ENCODE assay signal across 36 cellular contexts in the genomic region with DNA sequence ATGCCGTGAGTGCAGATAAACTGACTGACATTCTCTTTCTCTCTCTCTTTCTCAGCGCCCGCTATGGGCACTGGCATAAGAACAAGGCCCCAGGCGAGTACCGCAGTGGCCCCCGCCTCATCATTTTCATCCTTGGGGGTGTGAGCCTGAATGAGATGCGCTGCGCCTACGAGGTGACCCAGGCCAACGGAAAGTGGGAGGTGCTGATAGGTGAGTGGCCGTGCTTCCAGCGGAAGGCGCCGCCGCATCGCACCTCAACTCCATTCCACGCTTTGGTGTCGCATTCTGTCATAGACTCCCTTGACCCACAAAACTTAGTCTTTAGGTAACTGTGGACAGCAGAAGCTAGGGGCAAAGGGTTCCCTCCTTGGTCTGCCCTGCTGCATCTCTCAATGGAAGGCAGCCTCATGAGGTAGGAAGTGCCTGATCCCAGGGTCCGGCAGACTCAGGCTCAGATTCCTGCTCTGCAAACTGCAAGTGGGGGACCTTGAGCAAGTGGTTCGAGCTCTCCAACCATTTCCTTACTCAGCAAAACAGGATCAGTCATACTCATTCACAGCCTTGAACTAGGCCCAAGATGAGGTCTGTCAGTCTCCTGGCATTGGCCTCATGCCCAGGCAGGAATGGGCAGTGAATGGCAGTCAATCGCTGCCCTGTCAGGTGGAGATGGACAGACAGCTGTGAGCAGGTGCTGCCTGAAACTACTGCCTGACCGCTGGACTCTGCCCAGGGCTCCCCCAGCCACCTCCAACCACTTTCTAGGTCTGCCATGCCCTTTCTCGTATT. TPM values are rescaled to one million over a fixed set of nuclear protein-coding genes. Genes with fewer than 3 reads are reported as not detected.
DNase-seq lines count a peak whose midpoint lies in the region; ATAC-seq and TF ChIP-seq lines count a peak whose summit lies in the region.
"Had no signal": no experiment of that assay in that cellular context is flagged by ENCODE, and none has a peak within 500 bp of the region (broad histone marks: within the 10 kb centered on the region; RNA-seq: fewer than 3 reads in every experiment).

No MANE protein-coding gene starts in this region.

- H3K27ac ChIP-seq in right cardiac atrium (ENCODE audit: low read length) (no peak overlapping the region), angular gyrus (ENCODE audit: low read depth, low read length) (peak overlapping the region; percentile 84), thyroid gland (no peak overlapping the region), prostate gland (no peak overlapping the region)
- H3K27ac ChIP-seq: esophagus squamous epithelium, heart right ventricle, lower lobe of right lung, thoracic aorta had no signal

- H3K4me1 Mint-ChIP-seq in activated CD8-positive, alpha-beta T cell treated with anti-CD3 and anti-CD28 coated beads, Interleukin-2, amount 10 ng/mL, durations not matched to agents 7 days and 5 days (ENCODE audit: low read depth), result no peaks in the 10 kb centered on the region
- H3K4me1 Mint-ChIP-seq: activated naive CD8-positive, alpha-beta T cell treated with anti-CD3 and anti-CD28 coated beads, Interleukin-2, amount 10 ng/mL, durations not matched to agents 7 days and 5 days; naive thymus-derived CD8-positive, alpha-beta T cell; stimulated activated naive CD8-positive, alpha-beta T cell treated with anti-CD3 and anti-CD28 coated beads, Interleukin-15, amount 100 ng/mL, for 72 hours had no signal

- intact Hi-C loops in Right ventricle myocardium superior (cut with DNase I) (no loop called here), right cardiac atrium (cut with DNase I) (no loop called here), thyroid gland (cut with DNase I) (no loop called here), prostate gland (cut with DNase I) (no loop called here)

- 92% methylated on average over 23 of the region's 23 CpGs for WGBS in right cardiac atrium
- WGBS in thyroid gland, 2 donors, result 85 to 91% methylated on average over 18 to 23 of the region's 23 CpGs
- 88% methylated on average over 23 of the region's 23 CpGs for WGBS in prostate gland

- CTCF ChIA-PET in activated CD8-positive, alpha-beta T cell treated with anti-CD3 and anti-CD28 coated beads, Interleukin-2, amount 10 ng/mL, durations not matched to agents 7 days and 5 days (lab: Charles Lee), result interaction anchor here (1.1 kb wide), 1 partner anchor 52 kb away, joined by 3 read pairs; a partner anchor contains a TSS

- TF ChIP-seq CTCF in thyroid gland (IDR thresholded peaks at IDR 0.05) (no peak), prostate gland (IDR thresholded peaks at IDR 0.05) (no peak)

- H3K4me3 Mint-ChIP-seq in activated CD8-positive, alpha-beta T cell treated with anti-CD3 and anti-CD28 coated beads, Interleukin-2, amount 10 ng/mL, durations not matched to agents 7 days and 5 days, result no peak overlapping the region
- H3K4me3 Mint-ChIP-seq: activated naive CD8-positive, alpha-beta T cell treated with anti-CD3 and anti-CD28 coated beads, Interleukin-2, amount 10 ng/mL, durations not matched to agents 7 days and 5 days; naive thymus-derived CD8-positive, alpha-beta T cell; stimulated activated naive CD8-positive, alpha-beta T cell treated with anti-CD3 and anti-CD28 coated beads, Interleukin-15, amount 100 ng/mL, for 72 hours had no signal

- H3K36me3 Mint-ChIP-seq in activated CD8-positive, alpha-beta T cell treated with anti-CD3 and anti-CD28 coated beads, Interleukin-2, amount 10 ng/mL, durations not matched to agents 7 days and 5 days (ENCODE audit: low read depth), result peaks cover 4% of the 10 kb centered on the region

- peaks cover 24 to 27% of the 10 kb centered on the region in 2 donors for H3K36me3 ChIP-seq in thyroid gland
- peaks cover 0 to 8% of the 10 kb centered on the region in 2 donors for H3K36me3 ChIP-seq in prostate gland

- no peaks in the 10 kb centered on the region for H3K27me3 ChIP-seq in right cardiac atrium (ENCODE audit: control insufficient read depth, insufficient read depth)
- no peaks in the 10 kb centered on the region for H3K27me3 ChIP-seq in thyroid gland
- no peaks in the 10 kb centered on the region for H3K27me3 ChIP-seq in prostate gland (replicated peaks; ENCODE audit: insufficient read depth)
- H3K27me3 ChIP-seq: esophagus squamous epithelium, heart right ventricle had no signal

- TF ChIP-seq POLR2A in thyroid gland (IDR thresholded peaks at IDR 0.05) (no peak), prostate gland (IDR thresholded peaks at IDR 0.05) (no peak)

- POLR2A ChIA-PET in activated CD8-positive, alpha-beta T cell treated with anti-CD3 and anti-CD28 coated beads, Interleukin-2, amount 10 ng/mL, durations not matched to agents 7 days and 5 days (lab: Charles Lee), result no interaction called here

- no peak overlapping the region for H3K4me3 ChIP-seq in right cardiac atrium (ENCODE audit: low read length)
- H3K4me3 ChIP-seq in thyroid gland (replicated peaks in 1 of 3), result no peak overlapping the region
- no peak overlapping the region for H3K4me3 ChIP-seq in prostate gland
- H3K4me3 ChIP-seq: esophagus squamous epithelium, heart right ventricle, lower lobe of right lung, thoracic aorta had no signal

- H3K4me1 ChIP-seq in right cardiac atrium (ENCODE audit: control insufficient read depth, insufficient read depth, low read length), result no peaks in the 10 kb centered on the region
- H3K4me1 ChIP-seq in thyroid gland, result peaks cover 0 to 12% of the 10 kb centered on the region in 2 donors
- H3K4me1 ChIP-seq in prostate gland (replicated peaks), result no peaks in the 10 kb centered on the region
- H3K4me1 ChIP-seq: esophagus squamous epithelium, heart right ventricle, lower lobe of right lung had no signal

- DNase-seq in Right ventricle myocardium superior (no peak), right cardiac atrium (no peak), myocyte (ENCODE audit: low read depth) (peak; percentile 83), thyroid gland (peak; percentile 67 to 78), prostate gland (ENCODE audit: low spot score) (no peak)
- DNase-seq in activated CD8-positive, alpha-beta T cell treated with anti-CD3 and anti-CD28 coated beads, Interleukin-2, amount 10 ng/mL, durations not matched to agents 7 days and 5 days, result no peak
- DNase-seq: activated CD4-positive, alpha-beta T cell treated with anti-CD3 and anti-CD28 coated beads for 48 hours; activated CD8-positive, alpha-beta memory T cell treated with anti-CD3 and anti-CD28 coated beads for 24 hours; activated effector memory CD4-positive, alpha-beta T cell treated with anti-CD3 and anti-CD28 coated beads, Interleukin-2, amount 50 U/mL, for 16 hours; activated naive CD8-positive, alpha-beta T cell treated with anti-CD3 and anti-CD28 coated beads, Interleukin-2, amount 10 ng/mL, durations not matched to agents 7 days and 5 days; activated T-cell treated with anti-CD3 and anti-CD28 coated beads for 4 hours; DMS79 treated with DMSO at 0.1 percent for 48 hours; esophagus squamous epithelium; foreskin melanocyte; GF-D8; GOT3; heart right ventricle; KBM-7; kidney; lower lobe of right lung; midbrain; naive thymus-derived CD8-positive, alpha-beta T cell; NCI-H1436; NCI-H2081; NCI-H226; NCI-H69; stimulated activated CD4-positive, alpha-beta T cell treated with anti-CD3 and anti-CD28 coated beads, Interleukin-2, amount 100 ng/mL, for 24 hours; stimulated activated CD8-positive, alpha-beta memory T cell treated with anti-CD3 and anti-CD28 coated beads, Interleukin-4, amount 100 ng/mL, for 48 hours; stimulated activated naive CD8-positive, alpha-beta T cell treated with anti-CD3 and anti-CD28 coated beads, Interleukin-15, amount 100 ng/mL, for 72 hours; T-helper 9 cell had no signal

- H3K27ac Mint-ChIP-seq in activated CD8-positive, alpha-beta T cell treated with anti-CD3 and anti-CD28 coated beads, Interleukin-2, amount 10 ng/mL, durations not matched to agents 7 days and 5 days, result no peak overlapping the region
- H3K27ac Mint-ChIP-seq: activated naive CD8-positive, alpha-beta T cell treated with anti-CD3 and anti-CD28 coated beads, Interleukin-2, amount 10 ng/mL, durations not matched to agents 7 days and 5 days had no signal

- H3K9me3 ChIP-seq in right cardiac atrium (ENCODE audit: control insufficient read depth, low read length) (no peaks in the 10 kb centered on the region), thyroid gland (no peaks in the 10 kb centered on the region), prostate gland (no peaks in the 10 kb centered on the region)
- H3K9me3 ChIP-seq: esophagus squamous epithelium, heart right ventricle, lower lobe of right lung, thoracic aorta had no signal

- ATAC-seq in Right ventricle myocardium superior (ENCODE audit: poor library complexity) (peak; percentile 45), right cardiac atrium (no peak), GM19463 (IDR thresholded peaks at IDR 0.05; ENCODE audit: unreplicated experiment) (no peak)
- ATAC-seq in activated CD8-positive, alpha-beta T cell treated with anti-CD3 and anti-CD28 coated beads, Interleukin-2, amount 10 ng/mL, durations not matched to agents 7 days and 5 days, result no peak
- ATAC-seq: lower lobe of right lung; naive thymus-derived CD8-positive, alpha-beta T cell; stimulated activated naive CD8-positive, alpha-beta T cell treated with anti-CD3 and anti-CD28 coated beads, Interleukin-15, amount 100 ng/mL, for 72 hours had no signal

- H3K9me3 Mint-ChIP-seq in activated CD8-positive, alpha-beta T cell treated with anti-CD3 and anti-CD28 coated beads, Interleukin-2, amount 10 ng/mL, durations not matched to agents 7 days and 5 days (ENCODE audit: insufficient read depth), result no peaks in the 10 kb centered on the region
- H3K9me3 Mint-ChIP-seq: activated naive CD8-positive, alpha-beta T cell treated with anti-CD3 and anti-CD28 coated beads, Interleukin-2, amount 10 ng/mL, durations not matched to agents 7 days and 5 days; naive thymus-derived CD8-positive, alpha-beta T cell; stimulated activated naive CD8-positive, alpha-beta T cell treated with anti-CD3 and anti-CD28 coated beads, Interleukin-15, amount 100 ng/mL, for 72 hours had no signal

- H3K27me3 Mint-ChIP-seq in activated CD8-positive, alpha-beta T cell treated with anti-CD3 and anti-CD28 coated beads, Interleukin-2, amount 10 ng/mL, durations not matched to agents 7 days and 5 days (ENCODE audit: low read depth), result no peaks in the 10 kb centered on the region
- H3K27me3 Mint-ChIP-seq: activated naive CD8-positive, alpha-beta T cell treated with anti-CD3 and anti-CD28 coated beads, Interleukin-2, amount 10 ng/mL, durations not matched to agents 7 days and 5 days; naive thymus-derived CD8-positive, alpha-beta T cell; stimulated activated naive CD8-positive, alpha-beta T cell treated with anti-CD3 and anti-CD28 coated beads, Interleukin-15, amount 100 ng/mL, for 72 hours had no signal

RNA-seq across cellular contexts. Expression of a gene that starts 24.2 kb away (rescaled TPM):
- total RNA-seq in Right ventricle myocardium superior, result not detected
- not detected for total RNA-seq in right cardiac atrium
- 0.18 TPM for polyA plus RNA-seq in right cardiac atrium
- 0.13 and 0.21 TPM in 2 replicates for total RNA-seq in myocyte
- polyA plus RNA-seq in myocyte (2012), result 1.9 TPM
- 1 to 10 TPM in 1 of 4 donors, under 1 TPM in 1, not detected in 2; 0.22 to 3.0 TPM for total RNA-seq in thyroid gland
- total RNA-seq in activated CD8-positive, alpha-beta T cell treated with anti-CD3 and anti-CD28 coated beads, Interleukin-2, amount 10 ng/mL, durations not matched to agents 7 days and 5 days, result under 1 TPM in 1 of 2 experiments, not detected in 1; 0.16 TPM
- 1 to 10 TPM in 1 of 2 donors, not detected in 1; 2.8 TPM for total RNA-seq in prostate gland
- total RNA-seq: A172, dermis microvascular lymphatic vessel endothelial cell, HT1080 had no signal

RNA-seq across cellular contexts. Expression of a gene that starts 32.9 kb away (rescaled TPM):
- total RNA-seq in Right ventricle myocardium superior (13.3 TPM), right cardiac atrium (10 to 100 TPM in 3 of 4 donors, 1 to 10 TPM in 1; 8.7 to 15.0 (median 11.6) TPM), myocyte (35.6 and 57.0 TPM in 2 replicates), thyroid gland (10 to 100 TPM; 24.1 to 64.3 (median 43.4) TPM), prostate gland (10 to 100 TPM; 25.4 to 28.6 TPM)
- polyA plus RNA-seq in right cardiac atrium, result 16.3 TPM
- 32.2 TPM for polyA plus RNA-seq in myocyte (2012)
- total RNA-seq in activated CD8-positive, alpha-beta T cell treated with anti-CD3 and anti-CD28 coated beads, Interleukin-2, amount 10 ng/mL, durations not matched to agents 7 days and 5 days, result 10 to 100 TPM; 10.2 to 14.1 TPM

RNA-seq across cellular contexts. Expression of a gene that starts 33.3 kb away (rescaled TPM):
- total RNA-seq in Right ventricle myocardium superior (0.48 TPM), right cardiac atrium (under 1 TPM in 3 of 4 donors, not detected in 1; 0.06 to 0.14 (median 0.11) TPM), myocyte (0.05 TPM in 1 of 2 replicates, not detected in the other), thyroid gland (under 1 TPM in 3 of 4 donors, not detected in 1; 0.40 to 0.45 (median 0.44) TPM), prostate gland (1 to 10 TPM in 1 of 2 donors, not detected in 1; 3.4 TPM)
- 0.14 TPM for polyA plus RNA-seq in right cardiac atrium
- polyA plus RNA-seq in myocyte (2012), result 0.05 TPM
- total RNA-seq in activated CD8-positive, alpha-beta T cell treated with anti-CD3 and anti-CD28 coated beads, Interleukin-2, amount 10 ng/mL, durations not matched to agents 7 days and 5 days, result 1 to 10 TPM; 4.7 to 5.0 TPM
- total RNA-seq: dermis microvascular lymphatic vessel endothelial cell, HT1080 had no signal

RNA-seq across cellular contexts. Expression of a gene that starts 52.5 kb away (rescaled TPM):
- total RNA-seq in Right ventricle myocardium superior (3.3 TPM), right cardiac atrium (1 to 10 TPM; 3.1 to 3.9 (median 3.5) TPM), myocyte (7.4 and 11.0 TPM in 2 replicates), thyroid gland (10 to 100 TPM in 3 of 4 donors, 1 to 10 TPM in 1; 8.9 to 23.1 (median 14.2) TPM), prostate gland (10 to 100 TPM; 20.4 to 24.1 TPM)
- polyA plus RNA-seq in right cardiac atrium, result 3.7 TPM
- polyA plus RNA-seq in myocyte (2012), result 4.7 TPM
- total RNA-seq in activated CD8-positive, alpha-beta T cell treated with anti-CD3 and anti-CD28 coated beads, Interleukin-2, amount 10 ng/mL, durations not matched to agents 7 days and 5 days, result 10 to 100 TPM; 27.0 to 29.1 TPM

Comparison
In these comparisons a context has a peak if more than half of its experiments do, and no peak if none do; other contexts are left out.
1. DNase-seq: peak in myocyte (single experiment) and thyroid gland (2 of 2); none in Right ventricle myocardium superior (single experiment), right cardiac atrium (0 of 3), activated CD8-positive, alpha-beta T cell treated with anti-CD3 and anti-CD28 coated beads, Interleukin-2, amount 10 ng/mL, durations not matched to agents 7 days and 5 days (single experiment) and prostate gland (single experiment).